1 cellular context compared by ENCODE assay signal in genomic region chr2:108423502-108424251, GRCh38.
TF ChIP-seq lines count a peak whose summit lies in the region.

No MANE protein-coding gene starts in this region.

TF ChIP-seq in HepG2, 621 proteins besides CTCF, POLR2A, EP300 and RAD21 (continued from another document and continues in another):
- TF ChIP-seq CC2D1A (CRISPR knock-in tag; IDR thresholded peaks at IDR 0.05) (no peak), ZFP36L1 (CRISPR knock-in tag; IDR thresholded peaks at IDR 0.05) (no peak), HMG20A (CRISPR knock-in tag; IDR thresholded peaks at IDR 0.05; ENCODE audit: borderline replicate concordance) (peak; percentile 87), MXD4 (CRISPR knock-in tag; IDR thresholded peaks at IDR 0.05) (peak; percentile 71; the same call in 1 of the 2 replicates), REST (IDR thresholded peaks at IDR 0.05; ENCODE audit: borderline replicate concordance in 1 of 2, low read depth in 1 of 2, low read length in 2 of 2) (peak in 1 of 2 experiments; percentile 60; a peak in 1 of 4 replicates), SOX5 (CRISPR knock-in tag; IDR thresholded peaks at IDR 0.05; ENCODE audit: borderline replicate concordance) (peak; percentile 54), SIN3B (IDR thresholded peaks at IDR 0.05; ENCODE audit: low read length) (no peak), IRF9 (CRISPR knock-in tag; IDR thresholded peaks at IDR 0.05; ENCODE audit: borderline replicate concordance) (peak; percentile 62; the same call in 1 of the 2 replicates), ZNF367 (CRISPR knock-in tag; IDR thresholded peaks at IDR 0.05; ENCODE audit: borderline replicate concordance) (no peak), NR2F6 (IDR thresholded peaks at IDR 0.05) (peak; percentile 41; the same call in 1 of the 2 replicates), NR2F6 (CRISPR knock-in tag; IDR thresholded peaks at IDR 0.05) (peak; percentile 62), ZNF598 (CRISPR knock-in tag; IDR thresholded peaks at IDR 0.05; ENCODE audit: borderline replicate concordance) (peak; percentile 33; the same call in 1 of the 2 replicates), GABPB1 (CRISPR knock-in tag; IDR thresholded peaks at IDR 0.05) (no peak), ZNF264 (CRISPR knock-in tag; IDR thresholded peaks at IDR 0.05) (0 out of 2 replicates have a peak, but pooled peaks have one; percentile 48), ZNF24 (IDR thresholded peaks at IDR 0.05) (no peak), ZNF556 (CRISPR knock-in tag; IDR thresholded peaks at IDR 0.05; ENCODE audit: borderline replicate concordance) (peak; percentile 56; the same call in 1 of the 2 replicates), RBM39 (IDR thresholded peaks at IDR 0.05; ENCODE audit: low read depth, low read length, poor library complexity, severe bottlenecking) (no peak), MZF1 (CRISPR knock-in tag; IDR thresholded peaks at IDR 0.05; ENCODE audit: borderline replicate concordance) (no peak), PRDM10 (CRISPR knock-in tag; IDR thresholded peaks at IDR 0.05; ENCODE audit: low read depth) (peak; percentile 81), NKX3-1 (CRISPR knock-in tag; IDR thresholded peaks at IDR 0.05) (no peak), SP4 (CRISPR knock-in tag; IDR thresholded peaks at IDR 0.05) (peak; percentile 51; the same call in 1 of the 2 replicates), TBX3 (IDR thresholded peaks at IDR 0.05; ENCODE audit: borderline replicate concordance) (no peak), HDAC1 (CRISPR knock-in tag; IDR thresholded peaks at IDR 0.05) (peak; percentile 83), PITX1 (CRISPR knock-in tag; IDR thresholded peaks at IDR 0.05) (0 out of 2 replicates have a peak, but pooled peaks have one; percentile 41), JUN (CRISPR knock-in tag; IDR thresholded peaks at IDR 0.05) (peak; percentile 88; the same call in 1 of the 2 replicates), PAF1 (CRISPR knock-in tag; IDR thresholded peaks at IDR 0.05) (no peak), ZNF629 (CRISPR knock-in tag; conservative IDR thresholded peaks at IDR 0.05) (no peak), PCBP2 (optimal IDR thresholded peaks at IDR 0.05; ENCODE audit: low read depth, low read length, poor library complexity, severe bottlenecking) (no peak), POGZ (CRISPR knock-in tag; IDR thresholded peaks at IDR 0.05) (peak; percentile 83), ATRX (CRISPR knock-in tag; IDR thresholded peaks at IDR 0.05; ENCODE audit: borderline replicate concordance) (no peak), PBX2 (CRISPR knock-in tag; IDR thresholded peaks at IDR 0.05) (no peak), PATZ1 (CRISPR knock-in tag; IDR thresholded peaks at IDR 0.05) (peak; percentile 40; the same call in 1 of the 2 replicates), ASH2L (IDR thresholded peaks at IDR 0.05; ENCODE audit: insufficient read length, low read depth, low read length) (peak; percentile 86), ZNF605 (CRISPR knock-in tag; IDR thresholded peaks at IDR 0.05) (peak; percentile 61; the same call in 1 of the 2 replicates)
- TF ChIP-seq, protein P1, sequence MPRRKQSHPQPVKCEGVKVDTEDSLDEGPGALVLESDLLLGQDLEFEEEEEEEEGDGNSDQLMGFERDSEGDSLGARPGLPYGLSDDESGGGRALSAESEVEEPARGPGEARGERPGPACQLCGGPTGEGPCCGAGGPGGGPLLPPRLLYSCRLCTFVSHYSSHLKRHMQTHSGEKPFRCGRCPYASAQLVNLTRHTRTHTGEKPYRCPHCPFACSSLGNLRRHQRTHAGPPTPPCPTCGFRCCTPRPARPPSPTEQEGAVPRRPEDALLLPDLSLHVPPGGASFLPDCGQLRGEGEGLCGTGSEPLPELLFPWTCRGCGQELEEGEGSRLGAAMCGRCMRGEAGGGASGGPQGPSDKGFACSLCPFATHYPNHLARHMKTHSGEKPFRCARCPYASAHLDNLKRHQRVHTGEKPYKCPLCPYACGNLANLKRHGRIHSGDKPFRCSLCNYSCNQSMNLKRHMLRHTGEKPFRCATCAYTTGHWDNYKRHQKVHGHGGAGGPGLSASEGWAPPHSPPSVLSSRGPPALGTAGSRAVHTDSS (CRISPR knock-in tag; conservative IDR thresholded peaks at IDR 0.05) = no peak
- TF ChIP-seq, protein P2, sequence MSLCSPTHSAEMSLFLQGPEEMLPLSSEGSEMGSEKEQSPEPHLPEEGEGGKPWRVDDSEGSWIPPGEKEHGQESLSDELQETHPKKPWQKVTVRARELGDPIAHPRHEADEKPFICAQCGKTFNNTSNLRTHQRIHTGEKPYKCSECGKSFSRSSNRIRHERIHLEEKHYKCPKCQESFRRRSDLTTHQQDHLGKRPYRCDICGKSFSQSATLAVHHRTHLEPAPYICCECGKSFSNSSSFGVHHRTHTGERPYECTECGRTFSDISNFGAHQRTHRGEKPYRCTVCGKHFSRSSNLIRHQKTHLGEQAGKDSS (CRISPR knock-in tag; IDR thresholded peaks at IDR 0.05; ENCODE audit: borderline replicate concordance, low read depth) = peak; percentile 31; the same call in 1 of the 2 replicates
- TF ChIP-seq, protein P3, sequence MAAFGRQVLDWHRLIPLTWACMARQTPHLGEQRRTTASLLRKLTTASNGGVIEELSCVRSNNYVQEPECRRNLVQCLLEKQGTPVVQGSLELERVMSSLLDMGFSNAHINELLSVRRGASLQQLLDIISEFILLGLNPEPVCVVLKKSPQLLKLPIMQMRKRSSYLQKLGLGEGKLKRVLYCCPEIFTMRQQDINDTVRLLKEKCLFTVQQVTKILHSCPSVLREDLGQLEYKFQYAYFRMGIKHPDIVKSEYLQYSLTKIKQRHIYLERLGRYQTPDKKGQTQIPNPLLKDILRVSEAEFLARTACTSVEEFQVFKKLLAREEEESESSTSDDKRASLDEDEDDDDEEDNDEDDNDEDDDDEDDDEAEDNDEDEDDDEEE (CRISPR knock-in tag; IDR thresholded peaks at IDR 0.05) = no peak
- TF ChIP-seq, protein P4, sequence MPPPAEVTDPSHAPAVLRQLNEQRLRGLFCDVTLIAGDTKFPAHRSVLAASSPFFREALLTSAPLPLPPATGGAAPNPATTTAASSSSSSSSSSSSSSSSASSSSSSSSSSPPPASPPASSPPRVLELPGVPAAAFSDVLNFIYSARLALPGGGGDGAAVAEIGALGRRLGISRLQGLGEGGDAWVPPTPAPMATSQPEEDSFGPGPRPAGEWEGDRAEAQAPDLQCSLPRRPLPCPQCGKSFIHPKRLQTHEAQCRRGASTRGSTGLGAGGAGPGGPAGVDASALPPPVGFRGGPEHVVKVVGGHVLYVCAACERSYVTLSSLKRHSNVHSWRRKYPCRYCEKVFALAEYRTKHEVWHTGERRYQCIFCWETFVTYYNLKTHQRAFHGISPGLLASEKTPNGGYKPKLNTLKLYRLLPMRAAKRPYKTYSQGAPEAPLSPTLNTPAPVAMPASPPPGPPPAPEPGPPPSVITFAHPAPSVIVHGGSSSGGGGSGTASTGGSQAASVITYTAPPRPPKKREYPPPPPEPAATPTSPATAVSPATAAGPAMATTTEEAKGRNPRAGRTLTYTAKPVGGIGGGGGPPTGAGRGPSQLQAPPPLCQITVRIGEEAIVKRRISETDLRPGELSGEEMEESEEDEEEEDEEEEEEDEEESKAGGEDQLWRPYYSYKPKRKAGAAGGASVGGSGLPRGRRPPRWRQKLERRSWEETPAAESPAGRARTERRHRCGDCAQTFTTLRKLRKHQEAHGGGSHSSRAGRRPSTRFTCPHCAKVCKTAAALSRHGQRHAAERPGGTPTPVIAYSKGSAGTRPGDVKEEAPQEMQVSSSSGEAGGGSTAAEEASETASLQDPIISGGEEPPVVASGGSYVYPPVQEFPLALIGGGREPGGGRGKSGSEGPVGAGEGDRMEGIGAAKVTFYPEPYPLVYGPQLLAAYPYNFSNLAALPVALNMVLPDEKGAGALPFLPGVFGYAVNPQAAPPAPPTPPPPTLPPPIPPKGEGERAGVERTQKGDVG (CRISPR knock-in tag; IDR thresholded peaks at IDR 0.05; ENCODE audit: borderline replicate concordance) = no peak
- TF ChIP-seq, protein P5, sequence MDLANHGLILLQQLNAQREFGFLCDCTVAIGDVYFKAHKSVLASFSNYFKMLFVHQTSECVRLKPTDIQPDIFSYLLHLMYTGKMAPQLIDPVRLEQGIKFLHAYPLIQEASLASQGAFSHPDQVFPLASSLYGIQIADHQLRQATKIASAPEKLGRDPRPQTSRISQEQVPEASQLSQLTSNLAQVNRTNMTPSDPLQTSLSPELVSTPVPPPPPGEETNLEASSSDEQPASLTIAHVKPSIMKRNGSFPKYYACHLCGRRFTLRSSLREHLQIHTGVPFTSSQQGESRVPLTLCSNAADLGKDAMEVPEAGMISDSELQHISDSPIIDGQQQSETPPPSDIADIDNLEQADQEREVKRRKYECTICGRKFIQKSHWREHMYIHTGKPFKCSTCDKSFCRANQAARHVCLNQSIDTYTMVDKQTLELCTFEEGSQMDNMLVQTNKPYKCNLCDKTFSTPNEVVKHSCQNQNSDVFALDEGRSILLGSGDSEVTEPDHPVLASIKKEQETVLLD (CRISPR knock-in tag; IDR thresholded peaks at IDR 0.05; ENCODE audit: low read depth) = no peak
